Comparison of ENCODE assay signal across 8 cellular contexts in genomic region chr3:107524214-107525100, GRCh38. TPM values are rescaled to one million over a fixed set of nuclear protein-coding genes. Genes with fewer than 3 reads are reported as not detected.
DNase-seq lines count a peak whose midpoint lies in the region; ATAC-seq and TF ChIP-seq lines count a peak whose summit lies in the region.

No MANE protein-coding gene starts in this region.

- in situ Hi-C loops in GM23248 (cut with MboI), result no loop called here

- H3K9ac ChIP-seq in GM23248, result peak overlapping the region; percentile 81

- H3K27ac ChIP-seq in GM23248 (peak overlapping the region; percentile 70), RWPE1 (peak overlapping the region; percentile 96), gastroesophageal sphincter (peak overlapping the region; percentile 77 to 97 (median 96)), thyroid gland (peak overlapping the region; percentile 98)

- peak overlapping the region; percentile 98 for H2AFZ ChIP-seq in GM23248

- H3K27me3 ChIP-seq in GM23248 (replicated peaks; ENCODE audit: insufficient read depth), result no peaks in the 10 kb centered on the region
- no peaks in the 10 kb centered on the region for H3K27me3 ChIP-seq in gastroesophageal sphincter
- no peaks in the 10 kb centered on the region for H3K27me3 ChIP-seq in thyroid gland

- TF ChIP-seq POLR2A in gastroesophageal sphincter (IDR thresholded peaks at IDR 0.05) (no peak), thyroid gland (IDR thresholded peaks at IDR 0.05) (peak in 1 of 2 donors; percentile 56)

- peak overlapping the region; percentile 86 for H3K4me2 ChIP-seq in GM23248 (ENCODE audit: unreplicated experiment)

- no peaks in the 10 kb centered on the region for H3K9me2 ChIP-seq in GM23248 (ENCODE audit: insufficient read depth)

- POLR2A ChIA-PET in RWPE1 (lab: Yijun Ruan, JAX; ENCODE audit: low non-redundant PET), result interaction anchor here (0.6 to 0.9 kb wide), 3 partner anchors 20 to 260 kb away, joined by 3 read pairs; no protein-coding TSS in a partner anchor

- H3K9me3 Mint-ChIP-seq in neural crest cell, result no peaks in the 10 kb centered on the region

- no peaks in the 10 kb centered on the region for H3K27me3 Mint-ChIP-seq in neural crest cell (ENCODE audit: low read depth)

- peaks cover 8% of the 10 kb centered on the region for H3K36me3 Mint-ChIP-seq in neural crest cell (ENCODE audit: low read depth)

- no peaks in the 10 kb centered on the region for H3K36me3 ChIP-seq in GM23248 (ENCODE audit: low read depth)
- no peaks in the 10 kb centered on the region for H3K36me3 ChIP-seq in gastroesophageal sphincter
- H3K36me3 ChIP-seq in thyroid gland, result no peaks in the 10 kb centered on the region

- TF ChIP-seq CTCF in RWPE1 (conservative IDR thresholded peaks at IDR 0.05; ENCODE audit: low read depth) (no peak), gastroesophageal sphincter (IDR thresholded peaks at IDR 0.05) (no peak), neural crest cell (conservative IDR thresholded peaks at IDR 0.05) (no peak), thyroid gland (IDR thresholded peaks at IDR 0.05) (no peak)

- peaks cover 5% of the 10 kb centered on the region for H3K4me1 ChIP-seq in GM23248 (ENCODE audit: insufficient read depth)
- peaks cover 3 to 29% (median 8%) of the 10 kb centered on the region in 3 donors for H3K4me1 ChIP-seq in gastroesophageal sphincter
- H3K4me1 ChIP-seq in thyroid gland, result peaks cover 6 to 8% of the 10 kb centered on the region in 2 donors

- peak overlapping the region; percentile 98 for H3K4me3 Mint-ChIP-seq in neural crest cell

- no peaks in the 10 kb centered on the region for H3K9me3 ChIP-seq in GM23248 (ENCODE audit: low read depth)
- H3K9me3 ChIP-seq in gastroesophageal sphincter, result no peaks in the 10 kb centered on the region
- H3K9me3 ChIP-seq in thyroid gland, result no peaks in the 10 kb centered on the region

- peak overlapping the region; percentile 96 for H3K27ac Mint-ChIP-seq in neural crest cell (ENCODE audit: unreplicated experiment)

- intact Hi-C loops in thyroid gland (cut with DNase I), result loop anchor here (5.0 kb wide), 1 partner anchor 92 kb away; no protein-coding TSS in a partner anchor

- CTCF ChIA-PET in RWPE1 (lab: Yijun Ruan, JAX), result interaction anchor here (0.7 kb wide), 1 partner anchor 83 kb away, joined by 5 read pairs; no protein-coding TSS in a partner anchor

- 3 to 5% methylated on average over 26 to 47 of the region's 47 CpGs for WGBS in GM23248 (ENCODE audit: low coverage in 1 of 2, low lambda C conversion rate in 2 of 2, missing lambda C conversion rate in 2 of 2), 2 experiments
- WGBS in gastroesophageal sphincter (ENCODE audit: low coverage in 1 of 2), 2 donors, result 1% methylated on average over 19 of the region's 47 CpGs
- 0 to 1% methylated on average over 28 to 32 of the region's 47 CpGs for WGBS in thyroid gland, 2 donors

- H4K20me1 ChIP-seq in GM23248 (ENCODE audit: insufficient read depth), result no peaks in the 10 kb centered on the region

- TF ChIP-seq EP300 in gastroesophageal sphincter (IDR thresholded peaks at IDR 0.05), result no peak

- H3K4me3 ChIP-seq in GM23248, result peak overlapping the region; percentile 98
- H3K4me3 ChIP-seq in gastroesophageal sphincter, result peak overlapping the region; percentile 77 to 91
- H3K4me3 ChIP-seq in thyroid gland (replicated peaks in 1 of 3), result peak overlapping the region; percentile 75 to 86 (median 82)

- H3K4me1 Mint-ChIP-seq in neural crest cell, result peaks cover 26% of the 10 kb centered on the region

- DNase-seq in AG08395 (ENCODE audit: low spot score), result peak; percentile 16
- peak; percentile 76 for DNase-seq in GM23248
- DNase-seq in RWPE1 (ENCODE audit: low spot score), result peak; percentile 46
- peak; percentile 6 to 20 (median 14) for DNase-seq in activated naive CD4-positive, alpha-beta T cell (lab: John Stamatoyannopoulos, UW)
- peak; percentile 31 for DNase-seq in neural crest cell (ENCODE audit: low read depth, low spot score)
- peak; percentile 78 to 80 for DNase-seq in thyroid gland
- no peak for DNase-seq in DMS114 treated with DMSO at 0.1 percent for 48 hours (lab: John Stamatoyannopoulos, UW; ENCODE audit: unreplicated experiment)

- peak; percentile 17 for ATAC-seq in gastroesophageal sphincter

- H3K79me2 ChIP-seq in GM23248 (ENCODE audit: insufficient read depth), result peaks cover 38% of the 10 kb centered on the region

- peaks cover 6% of the 10 kb centered on the region; the same call in 1 of the 2 replicates for H3F3A ChIP-seq in GM23248 (ENCODE audit: insufficient read depth)

RNA-seq across cellular contexts. Expression of gene BBX, which starts 1.7 kb away (rescaled TPM):
- total RNA-seq in GM23248 (2014; rRNA removed; shearing (Covaris generic)), result 48.8 and 52.4 TPM in 2 replicates
- 60.8 and 65.5 TPM in 2 replicates for polyA plus RNA-seq in GM23248 (2016; fragmentation: Nextera tagmentation; extraction: Ambion mirVana)
- total RNA-seq in gastroesophageal sphincter (10 to 100 TPM; 55.6 to 86.7 (median 73.0) TPM), neural crest cell (51.6 and 53.6 TPM in 2 replicates), thyroid gland (100 to 1,000 TPM in 2 of 4 donors, 10 to 100 TPM in 2; 73.0 to 216 (median 106) TPM)
